ENCODE assay signal across 8 cellular contexts in the genomic region with DNA sequence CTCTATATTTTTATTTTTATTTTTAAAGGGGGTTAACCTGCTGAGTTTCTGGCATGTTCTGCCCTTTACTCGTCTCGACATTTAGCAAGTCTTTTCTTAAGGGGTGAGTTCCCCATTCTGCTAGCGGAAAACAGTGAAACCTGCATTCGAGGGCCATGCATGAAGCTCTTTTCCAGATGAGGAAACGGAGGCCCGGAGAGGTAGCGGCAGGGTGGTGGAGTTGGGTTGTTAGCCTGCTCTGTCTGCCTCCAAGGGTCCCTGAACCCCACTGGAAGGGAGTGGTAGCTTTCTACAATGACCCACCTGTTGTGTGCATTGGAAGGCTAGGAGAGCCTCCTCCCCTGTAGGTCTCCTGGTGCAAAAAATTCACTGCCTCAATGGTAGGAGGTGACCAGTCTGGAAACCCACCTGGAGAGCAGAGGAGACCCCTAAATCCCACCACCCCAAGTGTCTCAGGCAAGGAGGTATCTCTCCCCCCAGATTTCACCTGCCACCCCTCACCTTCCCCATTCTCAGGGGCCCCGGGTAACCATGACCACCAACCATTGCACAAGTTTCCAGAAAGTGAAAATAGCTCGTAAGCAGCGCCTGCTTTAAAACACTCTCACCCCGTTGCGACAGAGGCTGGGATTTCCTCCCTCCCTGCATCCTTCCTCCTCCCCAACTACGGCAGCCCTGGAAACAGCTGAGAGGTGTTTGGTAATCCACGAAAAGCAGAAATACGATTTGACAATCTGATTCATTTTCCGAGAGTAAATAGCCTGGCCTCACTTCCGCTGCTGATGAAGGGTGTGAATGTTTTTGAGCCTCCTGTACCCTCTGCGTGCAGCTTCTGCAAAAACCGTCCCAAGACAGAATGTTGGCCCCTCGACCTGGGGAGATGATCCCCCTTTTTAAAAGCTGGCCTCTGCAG. TPM values are rescaled to one million over a fixed set of nuclear protein-coding genes. Genes with fewer than 3 reads are reported as not detected.
DNase-seq lines count a peak whose midpoint lies in the region; ATAC-seq, FAIRE-seq and TF ChIP-seq lines count a peak whose summit lies in the region.

No MANE protein-coding gene starts in this region.

- ATAC-seq in HG02759 (IDR thresholded peaks at IDR 0.05; ENCODE audit: unreplicated experiment) (no peak), GM21526 (IDR thresholded peaks at IDR 0.05; ENCODE audit: low FRiP score, unreplicated experiment) (no peak)

- no peak for TF ChIP-seq POLR2A in suprapubic skin (IDR thresholded peaks at IDR 0.05)

- H3K36me3 ChIP-seq in suprapubic skin, result peaks cover 23% of the 10 kb centered on the region

- TF ChIP-seq EP300 in suprapubic skin (IDR thresholded peaks at IDR 0.05), result peak; percentile 44

- FAIRE-seq in GM18507 (lab: Jason Lieb, UNC), result peak; percentile 88

- TF ChIP-seq CTCF in suprapubic skin (IDR thresholded peaks at IDR 0.05), result no peak

- whole genome bisulfite sequencing in suprapubic skin, result 38% methylated on average over 20 of the region's 20 CpGs

- H3K27ac ChIP-seq in suprapubic skin, result peak overlapping the region; percentile 89

- peaks cover 49% of the 10 kb centered on the region for H3K4me1 ChIP-seq in suprapubic skin

- H3K4me3 ChIP-seq in suprapubic skin, result peak overlapping the region; percentile 74

- no peak for DNase-seq in GM18507 (ENCODE audit: extremely low spot score, insufficient read length, low read depth)
- DNase-seq in T-helper 1 cell, result peak; percentile 21 to 84 (median 57)
- peak; percentile 62 for DNase-seq in central memory CD4-positive, alpha-beta T cell
- peak; percentile 88 for DNase-seq in medulla oblongata (ENCODE audit: extremely low spot score)
- DNase-seq in suprapubic skin (ENCODE audit: low spot score in 2 of 2), result peak; percentile 93
- DNase-seq in NCI-H345 (lab: John Stamatoyannopoulos, UW), result no peak

- H3K27me3 ChIP-seq in suprapubic skin, result no peaks in the 10 kb centered on the region

- H3K9me3 ChIP-seq in suprapubic skin, result no peaks in the 10 kb centered on the region

RNA-seq across cellular contexts. Expression of gene KLF2, which starts 3.5 kb away (rescaled TPM):
- 10 to 100 TPM; 27.0 to 41.1 (median 36.9) TPM for total RNA-seq in suprapubic skin

Comparison
In these comparisons a context has a peak if more than half of its experiments do, and no peak if none do; other contexts are left out.
1. DNase-seq: peak in T-helper 1 cell (5 of 5), central memory CD4-positive, alpha-beta T cell (single experiment), medulla oblongata (single experiment) and suprapubic skin (2 of 2); none in GM18507 (single experiment) and NCI-H345 (single experiment).